ENCODE assay signal across 12 cellular contexts in genomic region chr9:136116360-136117098, GRCh38. TPM values are rescaled to one million over a fixed set of nuclear protein-coding genes. Genes with fewer than 3 reads are reported as not detected.
DNase-seq lines count a peak whose midpoint lies in the region; ATAC-seq and TF ChIP-seq lines count a peak whose summit lies in the region.
"Had no signal": no experiment of that assay in that cellular context is flagged by ENCODE, and none has a peak within 500 bp of the region (broad histone marks: within the 10 kb centered on the region; RNA-seq: fewer than 3 reads in every experiment).

No MANE protein-coding gene starts in this region.

- H3K4me3 ChIP-seq in HCT116 (replicated peaks in 1 of 2; ENCODE audit: low read depth in 1 of 2, low read length in 2 of 2) (peak overlapping the region in 1 of 2 experiments; percentile 87; a peak in 3 of 4 replicates), mammary epithelial cell (replicated peaks in 1 of 3; ENCODE audit: insufficient read depth in 1 of 3, low read depth in 2 of 3, low read length in 3 of 3) (no peak overlapping the region)

- H4K20me1 ChIP-seq in HCT116 (ENCODE audit: insufficient read depth) (no peaks in the 10 kb centered on the region), mammary epithelial cell (ENCODE audit: insufficient read depth, low read length) (no peaks in the 10 kb centered on the region)

- H3K4me1 ChIP-seq in HCT116 (ENCODE audit: control insufficient read depth in 1 of 2, insufficient read depth in 2 of 2, low read length in 2 of 2) (peaks cover 17 to 54% of the 10 kb centered on the region in 2 experiments), foreskin keratinocyte (no peaks in the 10 kb centered on the region), mammary epithelial cell (ENCODE audit: insufficient read depth, low read length) (peaks cover 35% of the 10 kb centered on the region)

- WGBS in mammary epithelial cell (ENCODE audit: low coverage, missing lambda C conversion rate), result 98% methylated on average over 36 of the region's 69 CpGs

- peaks cover 25% of the 10 kb centered on the region; the same call in 1 of the 2 replicates for H3K79me2 ChIP-seq in HCT116 (ENCODE audit: insufficient read depth, low read length)
- H3K79me2 ChIP-seq in mammary epithelial cell (ENCODE audit: insufficient read depth, low read length), result peaks cover 47% of the 10 kb centered on the region

- TF ChIP-seq POLR2A in HCT116 (IDR thresholded peaks at IDR 0.05; ENCODE audit: borderline replicate concordance, extremely low read depth, insufficient read depth, insufficient read length), result no peak

- POLR2A ChIA-PET in CD4-positive, alpha-beta T cell (lab: Charles Lee), result interaction anchor here (2.4 kb wide), 1 partner anchor 9 kb away, joined by 10 read pairs; no protein-coding TSS in a partner anchor
- POLR2A ChIA-PET in HCT116 (lab: Charles Lee), result no interaction called here

- DNase-seq in CD4-positive, alpha-beta T cell, result no peak
- DNase-seq in HCT116 (ENCODE audit: low read depth, low spot score) (no peak), posterior vena cava (ENCODE audit: low spot score) (no peak), foreskin keratinocyte (no peak), mammary epithelial cell (no peak)
- no peak for DNase-seq in activated naive CD8-positive, alpha-beta T cell treated with anti-CD3 and anti-CD28 coated beads for 36 hours
- DNase-seq: amniotic stem cell, foreskin melanocyte, islet precursor cell, upper lobe of right lung had no signal

- H3K4me2 ChIP-seq in HCT116 (ENCODE audit: low read length) (peak overlapping the region; percentile 99), mammary epithelial cell (ENCODE audit: insufficient read depth, low read depth, low read length) (no peak overlapping the region)

- H3K27me3 Mint-ChIP-seq in CD4-positive, alpha-beta T cell, result no peaks in the 10 kb centered on the region
- H3K27me3 Mint-ChIP-seq in activated naive CD8-positive, alpha-beta T cell treated with anti-CD3 and anti-CD28 coated beads for 36 hours, result no peaks in the 10 kb centered on the region
- H3K27me3 Mint-ChIP-seq in nephron (ENCODE audit: low read depth), result no peaks in the 10 kb centered on the region

- no peaks in the 10 kb centered on the region for H3K9me3 ChIP-seq in CD4-positive, alpha-beta T cell (ENCODE audit: control insufficient read depth, low read length)
- H3K9me3 ChIP-seq in HCT116 (ENCODE audit: control insufficient read depth in 1 of 2, insufficient read depth in 1 of 2, low read depth in 1 of 2, low read length in 2 of 2) (no peaks in the 10 kb centered on the region), mammary epithelial cell (replicated peaks; ENCODE audit: insufficient read depth, low read length) (no peaks in the 10 kb centered on the region)
- H3K9me3 ChIP-seq: upper lobe of right lung had no signal

- H3K27ac Mint-ChIP-seq in CD4-positive, alpha-beta T cell, result no peak overlapping the region
- H3K27ac Mint-ChIP-seq in activated naive CD8-positive, alpha-beta T cell treated with anti-CD3 and anti-CD28 coated beads for 36 hours, result no peak overlapping the region
- no peak overlapping the region for H3K27ac Mint-ChIP-seq in nephron

- intact Hi-C loops in CD4-positive, alpha-beta T cell (cut with DNase I, micrococcal nuclease), result loop anchor here in 1 of 2 experiments (5.0 kb wide), 1 partner anchor 246 kb away; the partner anchor contains the start of gene DNLZ
- intact Hi-C loops in HCT116 (cut with micrococcal nuclease), result no loop called here
- intact Hi-C loops in posterior vena cava (cut with DNase I), result no loop called here
- intact Hi-C loops in mammary epithelial cell (cut with micrococcal nuclease), result no loop called here

- no peak for TF ChIP-seq RAD21 in HCT116 (IDR thresholded peaks at IDR 0.05; ENCODE audit: low read depth)

- H2AFZ ChIP-seq in HCT116 (ENCODE audit: low read depth, low read length, poor library complexity, severe bottlenecking) (no peak overlapping the region), mammary epithelial cell (ENCODE audit: low read depth, low read length) (no peak overlapping the region)

- no peak for ATAC-seq in CD4-positive, alpha-beta T cell (ENCODE audit: poor library complexity)
- no peak for ATAC-seq in HCT116
- no peak for ATAC-seq in foreskin keratinocyte
- ATAC-seq in GM18520 (IDR thresholded peaks at IDR 0.05; ENCODE audit: unreplicated experiment), result no peak
- ATAC-seq: upper lobe of right lung had no signal

- RAD21 ChIA-PET in HCT116 (lab: Charles Lee; ENCODE audit: low non-redundant PET in 1 of 2, low total read pairs in 2 of 2, uncharacterized antibody in 2 of 2, unreplicated experiment in 2 of 2), result no interaction called here

- H3K4me1 Mint-ChIP-seq in CD4-positive, alpha-beta T cell (ENCODE audit: low read depth), result peaks cover 36% of the 10 kb centered on the region
- H3K4me1 Mint-ChIP-seq in activated naive CD8-positive, alpha-beta T cell treated with anti-CD3 and anti-CD28 coated beads for 36 hours, result peaks cover 25% of the 10 kb centered on the region
- H3K4me1 Mint-ChIP-seq in nephron, result peaks cover 8% of the 10 kb centered on the region

- no peak for TF ChIP-seq CTCF in CD4-positive, alpha-beta T cell (IDR thresholded peaks at IDR 0.05)
- TF ChIP-seq CTCF in HCT116 (IDR thresholded peaks at IDR 0.05 in 2 of 3, conservative IDR thresholded peaks at IDR 0.05 in 1 of 3; ENCODE audit: borderline replicate concordance in 1 of 3, insufficient read depth in 1 of 3, low read depth in 2 of 3, low read length in 2 of 3) (no peak), nephron (IDR thresholded peaks at IDR 0.05; ENCODE audit: unreplicated experiment in 3 of 3) (no peak), foreskin keratinocyte (conservative IDR thresholded peaks at IDR 0.05) (no peak), mammary epithelial cell (conservative IDR thresholded peaks at IDR 0.05 in 1 of 2, IDR thresholded peaks at IDR 0.05 in 1 of 2; ENCODE audit: extremely low read depth in 1 of 2, insufficient read depth in 1 of 2, low read depth in 1 of 2, low read length in 2 of 2) (no peak)

- H3K27ac ChIP-seq in CD4-positive, alpha-beta T cell (ENCODE audit: low read depth, low read length), result no peak overlapping the region
- H3K27ac ChIP-seq in HCT116 (ENCODE audit: low read depth, low read length) (peak overlapping the region; percentile 100), foreskin keratinocyte (no peak overlapping the region), mammary epithelial cell (ENCODE audit: insufficient read depth, low read depth, low read length) (no peak overlapping the region)

- dilution Hi-C loops in mammary epithelial cell (cut with HindIII; ENCODE audit: low sequenced_read_pairs), result no loop called here

- peak overlapping the region; percentile 54 for H3K4me3 Mint-ChIP-seq in CD4-positive, alpha-beta T cell
- peak overlapping the region; percentile 14 for H3K4me3 Mint-ChIP-seq in activated naive CD8-positive, alpha-beta T cell treated with anti-CD3 and anti-CD28 coated beads for 36 hours
- peak overlapping the region; percentile 54 to 90 (median 68) for H3K4me3 Mint-ChIP-seq in nephron

- CTCF ChIA-PET in CD4-positive, alpha-beta T cell (lab: Charles Lee), result no interaction called here
- CTCF ChIA-PET in HCT116 (lab: Charles Lee), result interaction anchor here (1.7 kb wide), 1 partner anchor 27 kb away, joined by 9 read pairs; no protein-coding TSS in a partner anchor
- CTCF ChIA-PET in mammary epithelial cell (lab: Charles Lee; ENCODE audit: low non-redundant PET), result no interaction called here

- H3K36me3 ChIP-seq in HCT116 (ENCODE audit: control insufficient read depth in 1 of 2, insufficient read depth in 2 of 2, low read length in 2 of 2), result no peaks in the 10 kb centered on the region
- no peaks in the 10 kb centered on the region for H3K36me3 ChIP-seq in mammary epithelial cell (ENCODE audit: insufficient read depth, low read length)

- peaks cover 5% of the 10 kb centered on the region for H3K36me3 Mint-ChIP-seq in CD4-positive, alpha-beta T cell (ENCODE audit: low read depth)
- peaks cover 6% of the 10 kb centered on the region for H3K36me3 Mint-ChIP-seq in activated naive CD8-positive, alpha-beta T cell treated with anti-CD3 and anti-CD28 coated beads for 36 hours
- H3K36me3 Mint-ChIP-seq in nephron (ENCODE audit: low read depth), result peaks cover 4% of the 10 kb centered on the region

- in situ Hi-C loops in mammary epithelial cell (cut with MboI; ENCODE audit: low sequenced_read_pairs in 2 of 2), result no loop called here

- peak overlapping the region; percentile 97; the same call in 1 of the 2 replicates for H3K9ac ChIP-seq in HCT116 (ENCODE audit: low read length)
- H3K9ac ChIP-seq in mammary epithelial cell (ENCODE audit: insufficient read depth, low read length), result no peak overlapping the region

- no TSS peak for BruUV-seq in HCT116 (replicated peaks; lab: Mats Ljungman, UMichigan)
- BruUV-seq in mammary epithelial cell (replicated peaks; lab: Mats Ljungman, UMichigan), result no TSS peak

- H3K9me3 Mint-ChIP-seq in CD4-positive, alpha-beta T cell, result no peaks in the 10 kb centered on the region
- H3K9me3 Mint-ChIP-seq in activated naive CD8-positive, alpha-beta T cell treated with anti-CD3 and anti-CD28 coated beads for 36 hours, result no peaks in the 10 kb centered on the region
- H3K9me3 Mint-ChIP-seq in nephron, result no peaks in the 10 kb centered on the region

- no peaks in the 10 kb centered on the region for H3K27me3 ChIP-seq in CD4-positive, alpha-beta T cell (ENCODE audit: control insufficient read depth, insufficient read depth, low read length)
- H3K27me3 ChIP-seq in HCT116 (ENCODE audit: insufficient read depth, low read length), result no peaks in the 10 kb centered on the region
- no peaks in the 10 kb centered on the region for H3K27me3 ChIP-seq in foreskin keratinocyte
- H3K27me3 ChIP-seq in mammary epithelial cell (ENCODE audit: insufficient read depth, low read length), result no peaks in the 10 kb centered on the region
- H3K27me3 ChIP-seq: upper lobe of right lung had no signal

- H3K9me2 ChIP-seq in HCT116 (ENCODE audit: insufficient read depth), result no peaks in the 10 kb centered on the region

TF ChIP-seq in HCT116, 20 proteins besides CTCF, POLR2A, EP300 and RAD21 (continues in another document):
- TF ChIP-seq EZH2phosphoT487 (IDR thresholded peaks at IDR 0.05; ENCODE audit: borderline replicate concordance), result no peak

RNA-seq across cellular contexts. Expression of gene TMEM250, which starts 2.1 kb away (rescaled TPM):
- total RNA-seq in CD4-positive, alpha-beta T cell, result 1 to 10 TPM; 6.5 to 7.9 TPM
- total RNA-seq in HCT116 (2021; ENCODE audit: unreplicated experiment), result 37.5 TPM
- 22.1 and 22.3 TPM in 2 replicates for polyA plus RNA-seq in HCT116 (2012)
- 10 to 100 TPM; 27.2 to 28.7 TPM for total RNA-seq in activated naive CD8-positive, alpha-beta T cell treated with anti-CD3 and anti-CD28 coated beads for 36 hours
- 10 to 100 TPM; 25.0 to 29.1 TPM for total RNA-seq in posterior vena cava
- 33.5 and 34.0 TPM in 2 replicates for total RNA-seq in foreskin keratinocyte
- polyA plus RNA-seq in foreskin keratinocyte, result 28.3 and 28.7 TPM in 2 replicates
- 10 to 100 TPM; 33.8 to 49.8 TPM for total RNA-seq in mammary epithelial cell
- polyA plus RNA-seq in mammary epithelial cell, result 27.9 TPM
- polyA minus RNA-seq in mammary epithelial cell, result 25.5 TPM

RNA-seq across cellular contexts. Expression of gene NACC2, which starts 21.4 kb away (rescaled TPM):
- 1 to 10 TPM; 2.1 to 2.7 TPM for total RNA-seq in CD4-positive, alpha-beta T cell
- total RNA-seq in HCT116 (2021; ENCODE audit: unreplicated experiment) (27.8 TPM), posterior vena cava (10 to 100 TPM; 73.5 to 77.7 TPM), foreskin keratinocyte (8.3 and 9.7 TPM in 2 replicates), mammary epithelial cell (10 to 100 TPM; 14.1 to 27.3 TPM)
- 11.2 and 11.3 TPM in 2 replicates for polyA plus RNA-seq in HCT116 (2012)
- total RNA-seq in activated naive CD8-positive, alpha-beta T cell treated with anti-CD3 and anti-CD28 coated beads for 36 hours, result 1 to 10 TPM; 5.3 to 5.6 TPM
- polyA plus RNA-seq in foreskin keratinocyte (2.4 and 2.6 TPM in 2 replicates), mammary epithelial cell (6.7 TPM)
- polyA minus RNA-seq in mammary epithelial cell, result 13.1 TPM

Comparison
In these comparisons a context has a peak if more than half of its experiments do, and no peak if none do; other contexts are left out.
1. H3K4me3 Mint-ChIP-seq: peak in every context shown above with its lines; median percentile 68 in nephron; 54 in CD4-positive, alpha-beta T cell; 14 in activated naive CD8-positive, alpha-beta T cell treated with anti-CD3 and anti-CD28 coated beads for 36 hours.